ENCODE assay signal across 8 cellular contexts in genomic region chr1:12031039-12031980, GRCh38. TPM values are rescaled to one million over a fixed set of nuclear protein-coding genes. Genes with fewer than 3 reads are reported as not detected.
A peak's percentile ranks its signal among the peaks of the same experiment; 100 is the strongest.
DNase-seq lines count a peak whose midpoint lies in the region; ATAC-seq, FAIRE-seq and TF ChIP-seq lines count a peak whose summit lies in the region.

No MANE protein-coding gene starts in this region.

- peaks cover 0 to 49% (median 0%) of the 10 kb centered on the region in 3 donors for H3K36me3 ChIP-seq in Peyer's patch
- H3K36me3 ChIP-seq in mucosa of descending colon (ENCODE audit: low read depth): no peaks in the 10 kb centered on the region

- H3K27ac ChIP-seq in Peyer's patch: no peak overlapping the region

- no peaks in the 10 kb centered on the region for H3K9me3 ChIP-seq in Peyer's patch
- no peaks in the 10 kb centered on the region for H3K9me3 ChIP-seq in mucosa of descending colon

- ATAC-seq in mucosa of descending colon (peak; percentile 62), HG02678 (IDR thresholded peaks at IDR 0.05; ENCODE audit: unreplicated experiment) (no peak), GM21576 (IDR thresholded peaks at IDR 0.05; ENCODE audit: unreplicated experiment) (no peak)

- DNase-seq in GM12892 (ENCODE audit: insufficient read length) (peak; percentile 68), Peyer's patch (peak in 1 of 3 donors; percentile 68), chondrocyte (ENCODE audit: low spot score) (no peak), mucosa of descending colon (peak in 2 of 3 donors; percentile 35 to 48), foreskin melanocyte (no peak)
- DNase-seq in T-helper 2 cell treated with Interferon-gamma antibody and Interleukin-4, amounts not matched to agents 5 μg/mL and 100 μg/mL, for 36 hours (ENCODE audit: low spot score): no peak

- intact Hi-C loops in mucosa of descending colon (cut with DNase I, micrococcal nuclease): no loop called here

- TF ChIP-seq CTCF in Peyer's patch (IDR thresholded peaks at IDR 0.05) (peak in 4 of 6 experiments; percentile 22 to 43 (median 38)), chondrocyte (IDR thresholded peaks at IDR 0.05) (peak; percentile 72), mucosa of descending colon (IDR thresholded peaks at IDR 0.05) (no peak)

- H3K4me1 ChIP-seq in Peyer's patch (no peaks in the 10 kb centered on the region), mucosa of descending colon (ENCODE audit: low read depth) (no peaks in the 10 kb centered on the region)

- no peaks in the 10 kb centered on the region for H3K27me3 Mint-ChIP-seq in chondrocyte (ENCODE audit: low read depth)
- no peaks in the 10 kb centered on the region for H3K27me3 Mint-ChIP-seq in T-helper 2 cell treated with Interferon-gamma antibody and Interleukin-4, amounts not matched to agents 5 μg/mL and 100 μg/mL, for 36 hours (ENCODE audit: low read depth)

- FAIRE-seq in GM12892 (lab: Jason Lieb, UNC): peak; percentile 63

- no peaks in the 10 kb centered on the region for H3K27me3 ChIP-seq in Peyer's patch

- H3K4me3 ChIP-seq in Peyer's patch (no peak overlapping the region), mucosa of descending colon (no peak overlapping the region)

- no peak overlapping the region for H3K27ac Mint-ChIP-seq in chondrocyte (ENCODE audit: unreplicated experiment)
- no peak overlapping the region for H3K27ac Mint-ChIP-seq in T-helper 2 cell treated with Interferon-gamma antibody and Interleukin-4, amounts not matched to agents 5 μg/mL and 100 μg/mL, for 36 hours

- H3K4me3 Mint-ChIP-seq in chondrocyte (ENCODE audit: unreplicated experiment): no peak overlapping the region
- H3K4me3 Mint-ChIP-seq in T-helper 2 cell treated with Interferon-gamma antibody and Interleukin-4, amounts not matched to agents 5 μg/mL and 100 μg/mL, for 36 hours: no peak overlapping the region

- H3K9me3 Mint-ChIP-seq in chondrocyte (ENCODE audit: low read depth): no peaks in the 10 kb centered on the region
- no peaks in the 10 kb centered on the region for H3K9me3 Mint-ChIP-seq in T-helper 2 cell treated with Interferon-gamma antibody and Interleukin-4, amounts not matched to agents 5 μg/mL and 100 μg/mL, for 36 hours

- H3K36me3 Mint-ChIP-seq in chondrocyte (ENCODE audit: low read depth): peaks cover 14% of the 10 kb centered on the region
- peaks cover 31% of the 10 kb centered on the region for H3K36me3 Mint-ChIP-seq in T-helper 2 cell treated with Interferon-gamma antibody and Interleukin-4, amounts not matched to agents 5 μg/mL and 100 μg/mL, for 36 hours (ENCODE audit: low read depth)

- no peak for TF ChIP-seq POLR2A in GM12892 (IDR thresholded peaks at IDR 0.05; ENCODE audit: low read depth, low read length)
- no peak for TF ChIP-seq POLR2A in Peyer's patch (IDR thresholded peaks at IDR 0.05)

- H3K4me1 Mint-ChIP-seq in chondrocyte (ENCODE audit: low read depth): peaks cover 7% of the 10 kb centered on the region
- H3K4me1 Mint-ChIP-seq in T-helper 2 cell treated with Interferon-gamma antibody and Interleukin-4, amounts not matched to agents 5 μg/mL and 100 μg/mL, for 36 hours (ENCODE audit: low read depth): peaks cover 5% of the 10 kb centered on the region

RNA-seq across cellular contexts. Expression of gene MIIP, which starts 12.0 kb away (rescaled TPM):
- 24.8 TPM for polyA plus RNA-seq in GM12892 (2012; ENCODE audit: missing spikeins)
- total RNA-seq in Peyer's patch: 10 to 100 TPM; 37.0 to 52.0 (median 43.0) TPM
- 14.5 to 17.8 TPM (median 17.7 TPM) in 3 replicates for total RNA-seq in chondrocyte
- 10 to 100 TPM; 17.6 to 23.9 (median 22.0) TPM for total RNA-seq in mucosa of descending colon

RNA-seq across cellular contexts. Expression of gene TNFRSF8, which starts 31.8 kb away (rescaled TPM):
- polyA plus RNA-seq in GM12892 (2012; ENCODE audit: missing spikeins): 45.9 TPM
- total RNA-seq in Peyer's patch (not detected), chondrocyte (not detected in 3 replicates), mucosa of descending colon (under 1 TPM in 2 of 3 donors, not detected in 1; 0.31 to 0.51 TPM)

RNA-seq across cellular contexts. Expression of gene MFN2, which starts 51.1 kb away (rescaled TPM):
- 23.2 TPM for polyA plus RNA-seq in GM12892 (2012; ENCODE audit: missing spikeins)
- 100 to 1,000 TPM in 1 of 4 donors, 10 to 100 TPM in 3; 54.5 to 101 (median 94.9) TPM for total RNA-seq in Peyer's patch
- 53.1 to 68.8 TPM (median 56.6 TPM) in 3 replicates for total RNA-seq in chondrocyte
- total RNA-seq in mucosa of descending colon: 100 to 1,000 TPM; 103 to 131 (median 110) TPM

Comparison
In these comparisons a context has a peak if more than half of its experiments do, and no peak if none do; other contexts are left out.
1. DNase-seq: peak in GM12892 (single experiment) and mucosa of descending colon (2 of 3); none in chondrocyte (single experiment), foreskin melanocyte (single experiment) and T-helper 2 cell treated with Interferon-gamma antibody and Interleukin-4, amounts not matched to agents 5 μg/mL and 100 μg/mL, for 36 hours (single experiment).